Comparison of ENCODE assay signal across 8 cellular contexts in genomic region chr1:65255088-65256050, GRCh38. TPM values are rescaled to one million over a fixed set of nuclear protein-coding genes. Genes with fewer than 3 reads are reported as not detected.
DNase-seq lines count a peak whose midpoint lies in the region; TF ChIP-seq lines count a peak whose summit lies in the region.

No MANE protein-coding gene starts in this region.

- peaks cover 2% of the 10 kb centered on the region for H3K36me3 Mint-ChIP-seq in IgD-negative memory B cell
- no peaks in the 10 kb centered on the region for H3K36me3 Mint-ChIP-seq in activated naive CD8-positive, alpha-beta T cell treated with anti-CD3 and anti-CD28 coated beads for 36 hours

- peak overlapping the region; percentile 62 for H3K27ac ChIP-seq in left ventricle myocardium inferior (replicated peaks)

- peak overlapping the region in 2 of 3 donors; percentile 4 to 43 for H3K27ac Mint-ChIP-seq in IgD-negative memory B cell
- H3K27ac Mint-ChIP-seq in activated naive CD8-positive, alpha-beta T cell treated with anti-CD3 and anti-CD28 coated beads for 36 hours = no peak overlapping the region

- no peaks in the 10 kb centered on the region for H3K36me3 ChIP-seq in left ventricle myocardium inferior

- peaks cover 30% of the 10 kb centered on the region for H3K4me1 ChIP-seq in left ventricle myocardium inferior

- no peaks in the 10 kb centered on the region for H3K27me3 ChIP-seq in left ventricle myocardium inferior (ENCODE audit: low read depth)

- intact Hi-C loops in left ventricle myocardium inferior (cut with micrococcal nuclease) = no loop called here

- no peak for TF ChIP-seq CTCF in left ventricle myocardium inferior (IDR thresholded peaks at IDR 0.05; ENCODE audit: borderline replicate concordance)

- H3K4me3 ChIP-seq in left ventricle myocardium inferior = peak overlapping the region; percentile 72

- peak overlapping the region; percentile 90 to 94 (median 93) for H3K4me3 Mint-ChIP-seq in IgD-negative memory B cell
- peak overlapping the region; percentile 83 for H3K4me3 Mint-ChIP-seq in activated naive CD8-positive, alpha-beta T cell treated with anti-CD3 and anti-CD28 coated beads for 36 hours

- peaks cover 6 to 16% (median 13%) of the 10 kb centered on the region in 3 donors for H3K4me1 Mint-ChIP-seq in IgD-negative memory B cell
- peaks cover 26% of the 10 kb centered on the region for H3K4me1 Mint-ChIP-seq in activated naive CD8-positive, alpha-beta T cell treated with anti-CD3 and anti-CD28 coated beads for 36 hours

- no peaks in the 10 kb centered on the region for H3K9me3 Mint-ChIP-seq in IgD-negative memory B cell
- no peaks in the 10 kb centered on the region for H3K9me3 Mint-ChIP-seq in activated naive CD8-positive, alpha-beta T cell treated with anti-CD3 and anti-CD28 coated beads for 36 hours

- no peaks in the 10 kb centered on the region for H3K9me3 ChIP-seq in left ventricle myocardium inferior (replicated peaks)

- H3K27me3 Mint-ChIP-seq in IgD-negative memory B cell = peaks cover 20% of the 10 kb centered on the region
- H3K27me3 Mint-ChIP-seq in activated naive CD8-positive, alpha-beta T cell treated with anti-CD3 and anti-CD28 coated beads for 36 hours = peaks cover 18% of the 10 kb centered on the region

- DNase-seq in EH (ENCODE audit: low read depth) (peak; percentile 54), left ventricle myocardium inferior (no peak), pons (ENCODE audit: low spot score) (peak; percentile 61), NCI-H446 treated with DMSO at 0.1 percent for 48 hours (lab: John Stamatoyannopoulos, UW) (no peak), RPMI8226 (no peak)
- no peak for DNase-seq in activated naive CD8-positive, alpha-beta T cell treated with anti-CD3 and anti-CD28 coated beads for 36 hours
- no peak for DNase-seq in activated CD4-positive, CD25-positive, alpha-beta regulatory T cell (lab: John Stamatoyannopoulos, UW)

RNA-seq across cellular contexts. Expression of gene DNAJC6, which starts 54.0 kb away (rescaled TPM):
- 1.1 TPM for polyA plus RNA-seq in IgD-negative memory B cell
- 1 to 10 TPM; 1.9 TPM for total RNA-seq in activated naive CD8-positive, alpha-beta T cell treated with anti-CD3 and anti-CD28 coated beads for 36 hours
- total RNA-seq in left ventricle myocardium inferior = 4.7 TPM

Comparison
In these comparisons a context has a peak if more than half of its experiments do, and no peak if none do; other contexts are left out.
1. DNase-seq: peak in EH (single experiment) and pons (single experiment); none in activated naive CD8-positive, alpha-beta T cell treated with anti-CD3 and anti-CD28 coated beads for 36 hours (single experiment), left ventricle myocardium inferior (single experiment), NCI-H446 treated with DMSO at 0.1 percent for 48 hours (single experiment), RPMI8226 (single experiment) and activated CD4-positive, CD25-positive, alpha-beta regulatory T cell (0 of 4).